In the genomic region with DNA sequence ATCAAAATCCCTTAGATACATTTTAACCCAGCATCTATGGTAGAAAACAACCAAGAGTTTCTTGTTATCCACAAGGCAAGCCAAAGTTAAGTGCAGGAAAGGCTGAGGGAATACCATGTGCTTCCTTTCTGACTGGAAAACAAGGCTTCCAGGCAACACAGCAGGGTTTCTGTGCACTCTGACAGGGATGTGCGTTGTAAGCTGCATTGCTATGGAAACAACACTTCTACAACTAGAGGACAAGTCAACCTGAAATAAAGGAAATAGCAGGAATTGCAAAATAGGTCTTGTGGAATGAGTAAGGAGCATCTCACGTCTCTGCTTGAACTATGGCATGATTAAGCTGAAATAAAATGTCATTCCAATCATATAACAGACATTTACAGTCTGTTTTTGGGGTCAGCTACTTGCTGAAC, we compare ENCODE assay signal across 10 cellular contexts. TPM values are rescaled to one million over a fixed set of nuclear protein-coding genes. Genes with fewer than 3 reads are reported as not detected.
DNase-seq lines count a peak whose midpoint lies in the region; ATAC-seq, FAIRE-seq and TF ChIP-seq lines count a peak whose summit lies in the region.
"Had no signal": no experiment of that assay in that cellular context is flagged by ENCODE, and none has a peak within 500 bp of the region (broad histone marks: within the 10 kb centered on the region; RNA-seq: fewer than 3 reads in every experiment).

No MANE protein-coding gene starts in this region.

- H3K9me3 ChIP-seq in heart right ventricle: no peaks in the 10 kb centered on the region
- H3K9me3 ChIP-seq in keratinocyte (ENCODE audit: control insufficient read depth, low read depth, low read length): no peaks in the 10 kb centered on the region
- H3K9me3 ChIP-seq in ascending aorta: no peaks in the 10 kb centered on the region

- intact Hi-C loops in heart right ventricle (cut with DNase I): loop anchor here in 3 of 10 donors (5.0 to 10.0 kb wide), 2 partner anchors 51 to 63 kb away; no protein-coding TSS in a partner anchor
- intact Hi-C loops in Right ventricle myocardium superior (cut with DNase I): no loop called here
- intact Hi-C loops in ascending aorta (cut with DNase I): no loop called here

- H3K4me1 ChIP-seq in heart right ventricle (peaks cover 0 to 49% (median 15%) of the 10 kb centered on the region in 9 donors), keratinocyte (ENCODE audit: control insufficient read depth, extremely low read depth, insufficient read depth, low read length) (peaks cover 55% of the 10 kb centered on the region), ascending aorta (peaks cover 0 to 4% of the 10 kb centered on the region in 2 donors)

- no peaks in the 10 kb centered on the region for H3K79me2 ChIP-seq in keratinocyte (ENCODE audit: control insufficient read depth, insufficient read depth, low read length)

- H3K36me3 ChIP-seq in heart right ventricle (peaks cover 0 to 52% (median 0%) of the 10 kb centered on the region in 9 donors), brain microvascular endothelial cell (replicated peaks) (no peaks in the 10 kb centered on the region), keratinocyte (ENCODE audit: control insufficient read depth in 2 of 2, extremely low read depth in 1 of 2, insufficient read depth in 2 of 2, low read length in 2 of 2) (peaks cover 0 to 3% of the 10 kb centered on the region in 2 experiments), ascending aorta (no peaks in the 10 kb centered on the region)

- H2AFZ ChIP-seq in keratinocyte (ENCODE audit: control insufficient read depth, low read length): no peak overlapping the region

- dilution Hi-C loops in keratinocyte (cut with MboI; ENCODE audit: extremely low pct_ligation_motif_present, low sequenced_read_pairs): loop anchor here (25.0 kb wide), 1 partner anchor 141 kb away; no protein-coding TSS in a partner anchor

- H3K27ac Mint-ChIP-seq in type B pancreatic cell: peak overlapping the region; percentile 93
- H3K27ac Mint-ChIP-seq: stimulated activated naive B cell treated with anti-CD40 and anti-IgM and Interleukin-4, amounts not matched to agents 10 μg/mL and 1 μg/mL and 100 μg/mL, for 72 hours had no signal

- ATAC-seq in heart right ventricle (peak in 5 of 8 donors; percentile 56 to 65 (median 62)), Right ventricle myocardium superior (ENCODE audit: poor library complexity) (no peak)
- ATAC-seq in stimulated activated naive CD8-positive, alpha-beta T cell treated with anti-CD3 and anti-CD28 coated beads, Interleukin-15, Interleukin-2, amounts not matched to agents 100 U/mL and 50 U/mL, for 24 hours: no peak
- ATAC-seq: stimulated activated naive B cell treated with anti-CD40 and anti-IgM and Interleukin-4, amounts not matched to agents 10 μg/mL and 1 μg/mL and 100 μg/mL, for 72 hours had no signal

- no peak for DNase-seq in heart right ventricle
- DNase-seq in Right ventricle myocardium superior: no peak
- peak; percentile 98 for DNase-seq in brain microvascular endothelial cell
- DNase-seq in keratinocyte (ENCODE audit: low read depth, low spot score): peak; percentile 85
- DNase-seq in type B pancreatic cell (ENCODE audit: extremely low spot score, unreplicated experiment): no peak
- DNase-seq in NCI-H2081 treated with DMSO at 0.1 percent for 48 hours (lab: John Stamatoyannopoulos, UW): no peak
- no peak for DNase-seq in stimulated activated naive CD8-positive, alpha-beta T cell treated with anti-CD3 and anti-CD28 coated beads, Interleukin-15, Interleukin-2, amounts not matched to agents 100 U/mL and 50 U/mL, for 24 hours
- DNase-seq in ascending aorta (ENCODE audit: low spot score in 2 of 2): no peak
- DNase-seq: stimulated activated naive B cell treated with anti-CD40 and anti-IgM and Interleukin-4, amounts not matched to agents 10 μg/mL and 1 μg/mL and 100 μg/mL, for 72 hours had no signal

- no peaks in the 10 kb centered on the region for H3K27me3 Mint-ChIP-seq in type B pancreatic cell

- TF ChIP-seq CTCF in heart right ventricle (IDR thresholded peaks at IDR 0.05) (no peak), brain microvascular endothelial cell (IDR thresholded peaks at IDR 0.05; ENCODE audit: low read depth, low read length, missing control alignments) (no peak), keratinocyte (optimal IDR thresholded peaks at IDR 0.05 in 1 of 3, IDR thresholded peaks at IDR 0.05 in 1 of 3, conservative IDR thresholded peaks at IDR 0.05 in 1 of 3; ENCODE audit: extremely low read depth in 1 of 3, insufficient read depth in 2 of 3, low read length in 3 of 3) (no peak), type B pancreatic cell (conservative IDR thresholded peaks at IDR 0.05) (no peak), ascending aorta (IDR thresholded peaks at IDR 0.05) (no peak)

- peak overlapping the region; percentile 58 for H3K4me3 Mint-ChIP-seq in type B pancreatic cell
- H3K4me3 Mint-ChIP-seq: stimulated activated naive B cell treated with anti-CD40 and anti-IgM and Interleukin-4, amounts not matched to agents 10 μg/mL and 1 μg/mL and 100 μg/mL, for 72 hours had no signal

- 23 to 34% methylated on average over 2 of the region's 2 CpGs for WGBS in heart right ventricle, 2 donors

- no peaks in the 10 kb centered on the region for H3K9me1 ChIP-seq in keratinocyte (ENCODE audit: control insufficient read depth, extremely low read depth, insufficient read depth, low read length)

- H3K27me3 ChIP-seq in heart right ventricle (peaks cover 0 to 71% (median 0%) of the 10 kb centered on the region in 7 donors), brain microvascular endothelial cell (replicated peaks) (no peaks in the 10 kb centered on the region), keratinocyte (ENCODE audit: control insufficient read depth, extremely low read depth, insufficient read depth, low read length) (no peaks in the 10 kb centered on the region), ascending aorta (no peaks in the 10 kb centered on the region)

- peak overlapping the region; percentile 67 for H3K9ac ChIP-seq in keratinocyte (ENCODE audit: control insufficient read depth, extremely low read depth, insufficient read depth, low read length)

- H4K20me1 ChIP-seq in keratinocyte (ENCODE audit: control insufficient read depth, extremely low read depth, insufficient read depth, low read length): no peaks in the 10 kb centered on the region

- in situ Hi-C loops in brain microvascular endothelial cell (cut with HindIII; ENCODE audit: low pct_ligation_motif_present, low sequenced_read_pairs): no loop called here

- H3K27ac ChIP-seq in heart right ventricle: peak overlapping the region in 3 of 10 donors; percentile 4 to 49 (median 43)
- peak overlapping the region; percentile 98 for H3K27ac ChIP-seq in brain microvascular endothelial cell
- peak overlapping the region; percentile 94 for H3K27ac ChIP-seq in keratinocyte (ENCODE audit: control insufficient read depth, insufficient read depth, low read length)
- no peak overlapping the region for H3K27ac ChIP-seq in ascending aorta

- no peaks in the 10 kb centered on the region for H3K9me3 Mint-ChIP-seq in type B pancreatic cell
- H3K9me3 Mint-ChIP-seq: stimulated activated naive B cell treated with anti-CD40 and anti-IgM and Interleukin-4, amounts not matched to agents 10 μg/mL and 1 μg/mL and 100 μg/mL, for 72 hours had no signal

- H3K4me2 ChIP-seq in keratinocyte (ENCODE audit: control insufficient read depth, extremely low read depth, insufficient read depth, low read depth, low read length): peak overlapping the region; percentile 54

- no peak overlapping the region for H3K4me3 ChIP-seq in heart right ventricle
- no peak overlapping the region for H3K4me3 ChIP-seq in brain microvascular endothelial cell (ENCODE audit: low read depth, low read length)
- peak overlapping the region in 1 of 3 experiments; percentile 17 for H3K4me3 ChIP-seq in keratinocyte (ENCODE audit: control insufficient read depth in 2 of 3, extremely low read depth in 1 of 3, insufficient read depth in 2 of 3, low read depth in 1 of 3, low read length in 3 of 3)
- no peak overlapping the region for H3K4me3 ChIP-seq in ascending aorta

- FAIRE-seq in keratinocyte (lab: Jason Lieb, UNC): peak; percentile 98
- FAIRE-seq: D721Med had no signal

- peaks cover 11% of the 10 kb centered on the region for H3K36me3 Mint-ChIP-seq in type B pancreatic cell

- H3K4me1 Mint-ChIP-seq in type B pancreatic cell (ENCODE audit: unreplicated experiment): peaks cover 34% of the 10 kb centered on the region

RNA-seq across cellular contexts. Expression of gene CFDP1, which starts 55.3 kb away (rescaled TPM):
- total RNA-seq in heart right ventricle (10 to 100 TPM; 19.0 to 27.8 (median 24.9) TPM), Right ventricle myocardium superior (25.1 TPM), type B pancreatic cell (ENCODE audit: low replicate concordance) (62.5 and 84.9 TPM in 2 replicates), ascending aorta (8.3 TPM)
- polyA plus RNA-seq in heart right ventricle (10 to 100 TPM; 38.6 to 63.6 TPM), keratinocyte (22.3 to 42.1 TPM (median 32.8 TPM) in 3 replicates)
- 131 TPM for polyA plus RNA-seq in keratinocyte (2011; ENCODE audit: low read depth)
- 33.8 and 43.1 TPM in 2 replicates for polyA plus RNA-seq in keratinocyte (2011; cell fraction: cytosol; rRNA removed)
- polyA plus RNA-seq in keratinocyte (2011; cell fraction: nucleus; rRNA removed): 14.3 and 25.7 TPM in 2 replicates
- polyA plus RNA-seq in keratinocyte (2012; ENCODE audit: low replicate concordance): 37.4 and 45.9 TPM in 2 replicates
- 2.7 to 17.7 TPM (median 6.8 TPM) in 3 replicates for polyA minus RNA-seq in keratinocyte
- 18.0 TPM for polyA minus RNA-seq in keratinocyte (2011; cell fraction: cytosol; rRNA and poly(A)+ RNA removed)
- 6.6 and 23.9 TPM in 2 replicates for polyA minus RNA-seq in keratinocyte (2011; cell fraction: nucleus; rRNA and poly(A)+ RNA removed)

Comparison
In these comparisons a context has a peak if more than half of its experiments do, and no peak if none do; other contexts are left out.
1. ATAC-seq: peak in heart right ventricle (5 of 8); none in Right ventricle myocardium superior (single experiment) and stimulated activated naive CD8-positive, alpha-beta T cell treated with anti-CD3 and anti-CD28 coated beads, Interleukin-15, Interleukin-2, amounts not matched to agents 100 U/mL and 50 U/mL, for 24 hours (single experiment).
2. DNase-seq: peak in brain microvascular endothelial cell (single experiment) and keratinocyte (single experiment); none in heart right ventricle (0 of 2), Right ventricle myocardium superior (single experiment), type B pancreatic cell (single experiment), NCI-H2081 treated with DMSO at 0.1 percent for 48 hours (single experiment), stimulated activated naive CD8-positive, alpha-beta T cell treated with anti-CD3 and anti-CD28 coated beads, Interleukin-15, Interleukin-2, amounts not matched to agents 100 U/mL and 50 U/mL, for 24 hours (single experiment) and ascending aorta (0 of 2).
3. H3K27ac ChIP-seq: peak in brain microvascular endothelial cell (single experiment) and keratinocyte (single experiment); none in ascending aorta (0 of 2).